ENCODE assay signal across 15 cellular contexts in genomic region chr15:74156018-74156417, GRCh38. TPM values are rescaled to one million over a fixed set of nuclear protein-coding genes. Genes with fewer than 3 reads are reported as not detected.
"Had no signal": no experiment of that assay in that cellular context is flagged by ENCODE, and none has a peak within 500 bp of the region (broad histone marks: within the 10 kb centered on the region; RNA-seq: fewer than 3 reads in every experiment).

No MANE protein-coding gene starts in this region.

- ATAC-seq: activated naive CD8-positive, alpha-beta T cell treated with anti-CD3 and anti-CD28 coated beads, Interleukin-2, amount 50 U/mL, for 24 hours; activated T-cell treated with anti-CD3 and anti-CD28 coated beads, Interleukin-2, amount 50 U/mL, for 72 hours; left lobe of liver had no signal

- H3K27ac ChIP-seq: neutrophil had no signal

- H3K9me3 ChIP-seq: esophagus muscularis mucosa, neutrophil had no signal

- H3K4me3 ChIP-seq: esophagus muscularis mucosa had no signal

- H3K4me3 Mint-ChIP-seq: activated naive CD8-positive, alpha-beta T cell treated with anti-CD3 and anti-CD28 coated beads, Interleukin-2, amount 50 U/mL, for 24 hours; activated T-cell treated with anti-CD3 and anti-CD28 coated beads, Interleukin-2, amount 50 U/mL, for 72 hours; central memory CD8-positive, alpha-beta T cell; dendritic cell treated with granulocyte-macrophage colony-stimulating factor and Interleukin-4, amounts not matched to agents 40 ng/mL and 50 ng/mL, for 4 days had no signal

- H3K4me1 Mint-ChIP-seq: central memory CD8-positive, alpha-beta T cell had no signal

- H3K27ac Mint-ChIP-seq: activated naive CD8-positive, alpha-beta T cell treated with anti-CD3 and anti-CD28 coated beads, Interleukin-2, amount 50 U/mL, for 24 hours; activated T-cell treated with anti-CD3 and anti-CD28 coated beads, Interleukin-2, amount 50 U/mL, for 72 hours; dendritic cell treated with granulocyte-macrophage colony-stimulating factor and Interleukin-4, amounts not matched to agents 40 ng/mL and 50 ng/mL, for 4 days had no signal

- DNase-seq: activated CD4-positive, alpha-beta T cell treated with anti-CD3 and anti-CD28 coated beads for 1 hour; activated CD4-positive, alpha-beta T cell treated with anti-CD3 and anti-CD28 coated beads, Interleukin-2, amount 50 U/mL, for 48 hours; activated naive CD8-positive, alpha-beta T cell treated with anti-CD3 and anti-CD28 coated beads, Interleukin-2, amount 50 U/mL, for 24 hours; activated T-cell treated with anti-CD3 and anti-CD28 coated beads, Interleukin-2, amount 50 U/mL, for 72 hours; mesendoderm; SHP77 treated with DMSO at 0.1 percent for 48 hours; stimulated activated CD4-positive, alpha-beta T cell treated with anti-CD3 and anti-CD28 coated beads, Interleukin-2, amount 100 ng/mL, for 24 hours; stimulated activated naive CD4-positive, alpha-beta T cell; T-helper 9 cell had no signal

- H3K36me3 ChIP-seq: esophagus muscularis mucosa, neutrophil had no signal

- H3K27me3 ChIP-seq: esophagus muscularis mucosa had no signal

- H3K9me3 Mint-ChIP-seq: activated naive CD8-positive, alpha-beta T cell treated with anti-CD3 and anti-CD28 coated beads, Interleukin-2, amount 50 U/mL, for 24 hours; activated T-cell treated with anti-CD3 and anti-CD28 coated beads, Interleukin-2, amount 50 U/mL, for 72 hours; central memory CD8-positive, alpha-beta T cell; dendritic cell treated with granulocyte-macrophage colony-stimulating factor and Interleukin-4, amounts not matched to agents 40 ng/mL and 50 ng/mL, for 4 days had no signal

RNA-seq across cellular contexts. Expression of gene ISLR2, which starts 25.6 kb away (rescaled TPM):
- total RNA-seq: fibroblast of villous mesenchyme had no signal

RNA-seq across cellular contexts. Expression of gene STRA6, which starts 46.6 kb away (rescaled TPM):
- total RNA-seq: left lobe of liver had no signal
